In the genomic region with DNA sequence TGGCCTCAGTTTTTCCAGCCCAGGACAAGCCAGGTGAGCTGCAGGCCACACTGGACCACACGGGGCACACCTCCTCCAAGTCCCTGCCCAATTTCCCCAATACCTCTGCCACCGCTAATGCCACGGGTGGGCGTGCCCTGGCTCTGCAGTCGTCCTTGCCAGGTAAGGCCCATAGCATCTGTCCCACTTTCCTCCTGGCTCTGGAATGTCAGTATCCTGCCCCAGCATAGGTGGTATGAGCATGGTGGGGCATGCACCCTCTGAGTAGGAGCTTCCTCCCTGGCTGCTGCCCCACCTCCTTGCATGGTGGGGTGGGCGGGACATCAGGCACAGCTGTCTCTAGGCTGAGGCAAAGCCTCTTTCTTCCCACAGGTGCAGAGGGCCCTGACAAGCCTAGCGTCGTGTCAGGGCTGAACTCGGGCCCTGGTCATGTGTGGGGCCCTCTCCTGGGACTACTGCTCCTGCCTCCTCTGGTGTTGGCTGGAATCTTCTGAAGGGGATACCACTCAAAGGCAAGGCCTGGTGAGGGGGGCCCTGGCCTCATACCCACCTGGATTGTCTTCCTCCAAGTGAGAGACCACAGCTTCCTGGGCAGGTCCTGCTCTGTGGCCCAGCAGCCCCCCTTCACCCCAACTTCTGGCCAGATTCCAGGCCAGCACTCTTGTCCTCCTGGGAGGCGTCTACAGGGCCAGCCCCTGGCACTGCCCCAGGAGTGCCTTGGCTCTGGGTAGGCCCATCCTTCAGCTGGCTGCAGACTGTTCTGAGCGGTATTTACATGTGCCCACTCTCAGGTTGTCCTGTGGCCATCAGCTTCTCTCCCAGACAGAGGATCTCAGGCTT, we compare ENCODE assay signal across 1 cellular context.
TF ChIP-seq lines count a peak whose summit lies in the region.

No MANE protein-coding gene starts in this region.

TF ChIP-seq in GM23338, 12 proteins besides CTCF, POLR2A, EP300 and RAD21:
- TF ChIP-seq ZNF462 (CRISPR knock-in tag; IDR thresholded peaks at IDR 0.05) (no peak), JUNB (IDR thresholded peaks at IDR 0.05; ENCODE audit: unreplicated experiment) (no peak), POLR2AphosphoS5 (IDR thresholded peaks at IDR 0.05; ENCODE audit: low read depth) (no peak), EZH2 (IDR thresholded peaks at IDR 0.05; ENCODE audit: low read depth, unreplicated experiment) (no peak), ETS1 (IDR thresholded peaks at IDR 0.05) (no peak), ZNF114 (CRISPR knock-in tag; IDR thresholded peaks at IDR 0.05) (no peak), CREB1 (CRISPR knock-in tag; IDR thresholded peaks at IDR 0.05; ENCODE audit: low read depth) (no peak), STAT1 (IDR thresholded peaks at IDR 0.05; ENCODE audit: unreplicated experiment) (no peak), ZNF331 (CRISPR knock-in tag; IDR thresholded peaks at IDR 0.05; ENCODE audit: low read depth) (no peak), EZH2phosphoT487 (IDR thresholded peaks at IDR 0.05; ENCODE audit: unreplicated experiment) (no peak)
- TF ChIP-seq, protein P1, sequence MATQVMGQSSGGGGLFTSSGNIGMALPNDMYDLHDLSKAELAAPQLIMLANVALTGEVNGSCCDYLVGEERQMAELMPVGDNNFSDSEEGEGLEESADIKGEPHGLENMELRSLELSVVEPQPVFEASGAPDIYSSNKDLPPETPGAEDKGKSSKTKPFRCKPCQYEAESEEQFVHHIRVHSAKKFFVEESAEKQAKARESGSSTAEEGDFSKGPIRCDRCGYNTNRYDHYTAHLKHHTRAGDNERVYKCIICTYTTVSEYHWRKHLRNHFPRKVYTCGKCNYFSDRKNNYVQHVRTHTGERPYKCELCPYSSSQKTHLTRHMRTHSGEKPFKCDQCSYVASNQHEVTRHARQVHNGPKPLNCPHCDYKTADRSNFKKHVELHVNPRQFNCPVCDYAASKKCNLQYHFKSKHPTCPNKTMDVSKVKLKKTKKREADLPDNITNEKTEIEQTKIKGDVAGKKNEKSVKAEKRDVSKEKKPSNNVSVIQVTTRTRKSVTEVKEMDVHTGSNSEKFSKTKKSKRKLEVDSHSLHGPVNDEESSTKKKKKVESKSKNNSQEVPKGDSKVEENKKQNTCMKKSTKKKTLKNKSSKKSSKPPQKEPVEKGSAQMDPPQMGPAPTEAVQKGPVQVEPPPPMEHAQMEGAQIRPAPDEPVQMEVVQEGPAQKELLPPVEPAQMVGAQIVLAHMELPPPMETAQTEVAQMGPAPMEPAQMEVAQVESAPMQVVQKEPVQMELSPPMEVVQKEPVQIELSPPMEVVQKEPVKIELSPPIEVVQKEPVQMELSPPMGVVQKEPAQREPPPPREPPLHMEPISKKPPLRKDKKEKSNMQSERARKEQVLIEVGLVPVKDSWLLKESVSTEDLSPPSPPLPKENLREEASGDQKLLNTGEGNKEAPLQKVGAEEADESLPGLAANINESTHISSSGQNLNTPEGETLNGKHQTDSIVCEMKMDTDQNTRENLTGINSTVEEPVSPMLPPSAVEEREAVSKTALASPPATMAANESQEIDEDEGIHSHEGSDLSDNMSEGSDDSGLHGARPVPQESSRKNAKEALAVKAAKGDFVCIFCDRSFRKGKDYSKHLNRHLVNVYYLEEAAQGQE (IDR thresholded peaks at IDR 0.05; ENCODE audit: unreplicated experiment), result no peak
